ENCODE assay signal across 19 cellular contexts in the genomic region with DNA sequence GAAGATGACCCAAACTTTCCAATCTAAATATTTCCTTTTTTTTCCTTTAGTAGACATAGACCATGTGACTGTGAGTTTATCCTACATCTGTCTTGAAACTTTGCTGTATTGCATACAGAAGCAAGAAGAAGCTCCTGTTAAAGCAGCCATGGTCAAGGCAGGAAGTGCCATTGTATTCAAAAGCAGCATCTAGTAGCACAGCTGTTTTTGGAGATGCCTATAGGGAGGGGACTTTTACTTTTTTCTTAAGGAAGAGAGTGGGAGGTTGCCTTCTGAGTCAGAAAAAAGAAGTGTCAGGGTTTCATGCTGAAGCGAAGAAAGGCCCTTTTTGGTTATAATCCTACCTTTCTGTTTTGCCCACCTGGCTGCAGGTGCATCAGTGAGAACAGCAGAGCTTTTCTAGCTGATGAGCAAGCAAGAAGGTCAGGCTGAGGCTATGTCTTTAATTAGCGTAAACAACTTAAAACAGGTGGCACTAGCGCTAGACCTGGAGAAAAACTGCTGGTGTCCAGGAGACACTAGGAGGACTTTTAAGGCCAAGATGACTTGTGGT.
"Had no signal": no experiment of that assay in that cellular context is flagged by ENCODE, and none has a peak within 500 bp of the region (broad histone marks: within the 10 kb centered on the region; RNA-seq: fewer than 3 reads in every experiment).

No MANE protein-coding gene starts in this region.

- ATAC-seq: T-cell had no signal

- DNase-seq: KBM-7, NCI-H1092, NCI-H1105 treated with DMSO at 0.1 percent for 48 hours, NCI-H1436 treated with DMSO at 0.1 percent for 48 hours, NCI-H187, NCI-H2029, NCI-H2081 treated with DMSO at 0.1 percent for 48 hours, NCI-H2171, NCI-H226, NCI-H446, NCI-H510A, NCI-H524 treated with DMSO at 0.1 percent for 48 hours, NCI-H82, SHP77, SK-N-SH, SW 1271, T-cell had no signal

- H3K27ac ChIP-seq: RWPE1 had no signal

- FAIRE-seq: RCC 7860 had no signal
